Comparison of ENCODE assay signal across 20 cellular contexts in genomic region chr9:110112792-110113191, GRCh38.
"Had no signal": no experiment of that assay in that cellular context is flagged by ENCODE, and none has a peak within 500 bp of the region (broad histone marks: within the 10 kb centered on the region; RNA-seq: fewer than 3 reads in every experiment).

No MANE protein-coding gene starts in this region.

- H3K9me3 Mint-ChIP-seq: activated naive CD4-positive, alpha-beta T cell treated with anti-CD3 and anti-CD28 coated beads, Interleukin-2, amount 50 U/mL, for 24 hours; activated T-cell treated with anti-CD3 and anti-CD28 coated beads, Interleukin-2, amount 50 U/mL, for 24 hours; brain; dendritic cell treated with granulocyte-macrophage colony-stimulating factor and Interleukin-4, amounts not matched to agents 40 ng/mL and 50 ng/mL, for 4 days; endodermal cell; natural killer cell treated with Interleukin-12 subunit alpha and Interleukin-12 subunit beta and Interleukin-15 and Interleukin-18, amount 100 ng/mL, for 72 hours had no signal

- H3K27me3 ChIP-seq: right lobe of liver, spleen, suprapubic skin had no signal

- H3K4me1 ChIP-seq: prostate gland had no signal

- H3K27ac Mint-ChIP-seq: activated CD8-positive, alpha-beta memory T cell treated with anti-CD3 and anti-CD28 coated beads, Interleukin-2, amount 10 ng/mL, durations not matched to agents 7 days and 5 days; activated naive CD4-positive, alpha-beta T cell treated with anti-CD3 and anti-CD28 coated beads, Interleukin-2, amount 50 U/mL, for 24 hours; activated T-cell treated with anti-CD3 and anti-CD28 coated beads, Interleukin-2, amount 50 U/mL, for 24 hours; brain; dendritic cell treated with granulocyte-macrophage colony-stimulating factor and Interleukin-4, amounts not matched to agents 40 ng/mL and 50 ng/mL, for 4 days; natural killer cell treated with Interleukin-12 subunit alpha and Interleukin-12 subunit beta and Interleukin-15 and Interleukin-18, amount 100 ng/mL, for 72 hours had no signal

- H3K27ac ChIP-seq: prostate gland, right lobe of liver, suprapubic skin had no signal

- DNase-seq: activated CD4-positive, alpha-beta T cell treated with anti-CD3 and anti-CD28 coated beads, Interleukin-2, amount 50 U/mL, for 4 hours; activated CD4-positive, CD25-positive, alpha-beta regulatory T cell treated with anti-CD3 and anti-CD28 coated beads, Interleukin-2, amount 50 U/mL, for 72 hours; activated CD8-positive, alpha-beta memory T cell treated with anti-CD3 and anti-CD28 coated beads, Interleukin-2, amount 10 ng/mL, durations not matched to agents 7 days and 5 days; activated effector memory CD4-positive, alpha-beta T cell treated with Interleukin-2 at 50 U/mL for 16 hours; activated T-cell treated with anti-CD3 and anti-CD28 coated beads, Interleukin-2, amount 50 U/mL, for 24 hours; cerebellar nuclear complex; endodermal cell; mammary epithelial cell; mucosa of descending colon; nucleus accumbens; right lobe of liver; spleen; stimulated activated CD4-positive, alpha-beta T cell treated with anti-CD3 and anti-CD28 coated beads, Interleukin-1b, Interleukin-23, amount 100 ng/mL, for 48 hours; stimulated activated naive CD4-positive, alpha-beta T cell treated with Interleukin-2 at 50 U/mL for 16 hours had no signal

- H3K4me3 Mint-ChIP-seq: activated CD8-positive, alpha-beta memory T cell treated with anti-CD3 and anti-CD28 coated beads, Interleukin-2, amount 10 ng/mL, durations not matched to agents 7 days and 5 days; activated naive CD4-positive, alpha-beta T cell treated with anti-CD3 and anti-CD28 coated beads, Interleukin-2, amount 50 U/mL, for 24 hours; activated T-cell treated with anti-CD3 and anti-CD28 coated beads, Interleukin-2, amount 50 U/mL, for 24 hours; brain; dendritic cell treated with granulocyte-macrophage colony-stimulating factor and Interleukin-4, amounts not matched to agents 40 ng/mL and 50 ng/mL, for 4 days; endodermal cell; natural killer cell treated with Interleukin-12 subunit alpha and Interleukin-12 subunit beta and Interleukin-15 and Interleukin-18, amount 100 ng/mL, for 72 hours had no signal

- H3K36me3 Mint-ChIP-seq: activated CD8-positive, alpha-beta memory T cell treated with anti-CD3 and anti-CD28 coated beads, Interleukin-2, amount 10 ng/mL, durations not matched to agents 7 days and 5 days; activated naive CD4-positive, alpha-beta T cell treated with anti-CD3 and anti-CD28 coated beads, Interleukin-2, amount 50 U/mL, for 24 hours; brain; natural killer cell treated with Interleukin-12 subunit alpha and Interleukin-12 subunit beta and Interleukin-15 and Interleukin-18, amount 100 ng/mL, for 72 hours had no signal

- H3K4me3 ChIP-seq: mucosa of descending colon, prostate gland, right lobe of liver, spleen, suprapubic skin had no signal

- H3K27me3 Mint-ChIP-seq: activated CD8-positive, alpha-beta memory T cell treated with anti-CD3 and anti-CD28 coated beads, Interleukin-2, amount 10 ng/mL, durations not matched to agents 7 days and 5 days; activated naive CD4-positive, alpha-beta T cell treated with anti-CD3 and anti-CD28 coated beads, Interleukin-2, amount 50 U/mL, for 24 hours; activated T-cell treated with anti-CD3 and anti-CD28 coated beads, Interleukin-2, amount 50 U/mL, for 24 hours; brain; dendritic cell treated with granulocyte-macrophage colony-stimulating factor and Interleukin-4, amounts not matched to agents 40 ng/mL and 50 ng/mL, for 4 days; natural killer cell treated with Interleukin-12 subunit alpha and Interleukin-12 subunit beta and Interleukin-15 and Interleukin-18, amount 100 ng/mL, for 72 hours had no signal

- H3K9me3 ChIP-seq: mucosa of descending colon, prostate gland, right lobe of liver, spleen, suprapubic skin had no signal

- ATAC-seq: activated CD8-positive, alpha-beta memory T cell treated with anti-CD3 and anti-CD28 coated beads, Interleukin-2, amount 10 ng/mL, durations not matched to agents 7 days and 5 days; mucosa of descending colon; natural killer cell treated with Interleukin-12 subunit alpha and Interleukin-12 subunit beta and Interleukin-15 and Interleukin-18, amount 100 ng/mL, for 72 hours; right lobe of liver had no signal

- H3K4me1 Mint-ChIP-seq: activated CD8-positive, alpha-beta memory T cell treated with anti-CD3 and anti-CD28 coated beads, Interleukin-2, amount 10 ng/mL, durations not matched to agents 7 days and 5 days; activated naive CD4-positive, alpha-beta T cell treated with anti-CD3 and anti-CD28 coated beads, Interleukin-2, amount 50 U/mL, for 24 hours had no signal

- H3K36me3 ChIP-seq: prostate gland, right lobe of liver, spleen, suprapubic skin had no signal
